Comparison of ENCODE assay signal across 11 cellular contexts in genomic region chr7:129367349-129367699, GRCh38.
A peak's percentile ranks its signal among the peaks of the same experiment; 100 is the strongest.
DNase-seq lines count a peak whose midpoint lies in the region; ATAC-seq, FAIRE-seq and TF ChIP-seq lines count a peak whose summit lies in the region.
"Had no signal": no experiment of that assay in that cellular context is flagged by ENCODE, and none has a peak within 500 bp of the region (broad histone marks: within the 10 kb centered on the region; RNA-seq: fewer than 3 reads in every experiment).

No MANE protein-coding gene starts in this region.

- TF ChIP-seq EP300 in GM12878 (IDR thresholded peaks at IDR 0.05; ENCODE audit: borderline replicate concordance in 1 of 2, control insufficient read depth in 1 of 2, low read depth in 2 of 2, low read length in 2 of 2) = no peak

- H3K9me3 Mint-ChIP-seq in Calu3 (ENCODE audit: low read depth, unreplicated experiment) (no peaks in the 10 kb centered on the region), progenitor cell of endocrine pancreas (ENCODE audit: low read depth) (no peaks in the 10 kb centered on the region)
- no peaks in the 10 kb centered on the region for H3K9me3 Mint-ChIP-seq in naive thymus-derived CD4-positive, alpha-beta T cell

- H3K36me3 Mint-ChIP-seq in Calu3 (ENCODE audit: insufficient read depth, unreplicated experiment) (peaks cover 22% of the 10 kb centered on the region), progenitor cell of endocrine pancreas (ENCODE audit: insufficient read depth) (no peaks in the 10 kb centered on the region)
- H3K36me3 Mint-ChIP-seq in naive thymus-derived CD4-positive, alpha-beta T cell = no peaks in the 10 kb centered on the region

- no TSS peak for BruUV-seq in Calu3 (replicated peaks; lab: Mats Ljungman, UMichigan)
- BruUV-seq in GM12878 (replicated peaks; lab: Mats Ljungman, UMichigan) = no TSS peak

- 0 out of 2 replicates have a peak overlapping the region, but pooled peaks have one; percentile 31 for H3K4me2 ChIP-seq in GM12878 (ENCODE audit: control insufficient read depth, insufficient read depth)

- no peak overlapping the region for H3K27ac ChIP-seq in GM12878 (ENCODE audit: control insufficient read depth, insufficient read depth)
- no peak overlapping the region for H3K27ac ChIP-seq in naive thymus-derived CD4-positive, alpha-beta T cell (ENCODE audit: low read depth, low read length)
- H3K27ac ChIP-seq: BLaER1 had no signal

- H3K79me2 ChIP-seq in GM12878 (ENCODE audit: control insufficient read depth, insufficient read depth, low read length) = no peaks in the 10 kb centered on the region; the same call in 1 of the 2 replicates

- WGBS in GM12878 (ENCODE audit: insufficient coverage, insufficient replicate concordance, low lambda C conversion rate, missing lambda C conversion rate) = 63% methylated on average over 1 of the region's 1 CpG

- H3K27me3 Mint-ChIP-seq in Calu3 (ENCODE audit: unreplicated experiment) = no peaks in the 10 kb centered on the region
- no peaks in the 10 kb centered on the region for H3K27me3 Mint-ChIP-seq in naive thymus-derived CD4-positive, alpha-beta T cell
- H3K27me3 Mint-ChIP-seq in progenitor cell of endocrine pancreas = no peaks in the 10 kb centered on the region

- POLR2A ChIA-PET in GM12878 (lab: Charles Lee) = interaction anchor here (0.9 to 4.3 kb wide), 8 partner anchors 10 to 435 kb away, joined by 3 to 27 read pairs (median 4); partner anchors contain the start of gene STRIP2
- POLR2A ChIA-PET in naive thymus-derived CD4-positive, alpha-beta T cell (lab: Charles Lee) = interaction anchor here (0.9 to 1.1 kb wide), 2 partner anchors 10 to 31 kb away, joined by 3 read pairs; no protein-coding TSS in a partner anchor

- peak overlapping the region; percentile 54; the same call in 1 of the 2 replicates for H2AFZ ChIP-seq in GM12878 (ENCODE audit: control insufficient read depth, low read depth, low read length)

- SMC1A ChIA-PET in GM12878 (lab: Charles Lee; ENCODE audit: uncharacterized antibody, unreplicated experiment) = interaction anchor here (0.5 to 18.3 kb wide), 31 partner anchors 7 to 643 kb away, joined by 3 to 451 read pairs (median 7); partner anchors contain the start of gene STRIP2

- DNase-seq in Calu3 (no peak), GM12878 (ENCODE audit: low read depth, low spot score) (no peak), progenitor cell of endocrine pancreas (ENCODE audit: low spot score, unreplicated experiment) (no peak), NCI-H1048 (lab: John Stamatoyannopoulos, UW) (no peak)
- no peak for DNase-seq in naive thymus-derived CD4-positive, alpha-beta T cell

- H3K36me3 ChIP-seq in GM12878 (ENCODE audit: control insufficient read depth in 2 of 2, insufficient read depth in 2 of 2, low read length in 1 of 2) = no peaks in the 10 kb centered on the region
- no peaks in the 10 kb centered on the region for H3K36me3 ChIP-seq in naive thymus-derived CD4-positive, alpha-beta T cell (ENCODE audit: control insufficient read depth in 2 of 3, insufficient read depth in 3 of 3, low read length in 3 of 3)
- H3K36me3 ChIP-seq: BLaER1, cardiac muscle cell had no signal

- H3K4me3 Mint-ChIP-seq in Calu3 (ENCODE audit: low read depth, unreplicated experiment) (peak overlapping the region; percentile 74), progenitor cell of endocrine pancreas (ENCODE audit: low read depth) (no peak overlapping the region)
- peak overlapping the region in 2 of 10 donors; percentile 53 to 88 for H3K4me3 Mint-ChIP-seq in naive thymus-derived CD4-positive, alpha-beta T cell

- TF ChIP-seq POLR2A in GM12878 (IDR thresholded peaks at IDR 0.05; ENCODE audit: low read depth, low read length) (no peak), GM18505 (IDR thresholded peaks at IDR 0.05; ENCODE audit: borderline replicate concordance, extremely low read depth, insufficient read depth, insufficient read length) (no peak)

- no peaks in the 10 kb centered on the region for H4K20me1 ChIP-seq in GM12878 (ENCODE audit: control insufficient read depth, insufficient read depth)

- peak; percentile 69 for FAIRE-seq in GM12878 (lab: Jason Lieb, UNC)

- no peak for TF ChIP-seq CTCF in Calu3 (IDR thresholded peaks at IDR 0.05; ENCODE audit: unreplicated experiment)
- TF ChIP-seq CTCF in GM12878 (IDR thresholded peaks at IDR 0.05 in 2 of 3, conservative IDR thresholded peaks at IDR 0.05 in 1 of 3; ENCODE audit: control insufficient read depth in 2 of 3, extremely low read depth in 1 of 3, insufficient read depth in 1 of 3, low read depth in 3 of 3, low read length in 3 of 3) = no peak
- TF ChIP-seq CTCF in progenitor cell of endocrine pancreas (IDR thresholded peaks at IDR 0.05; ENCODE audit: unreplicated experiment) = no peak

- H3K4me1 ChIP-seq in GM12878 (ENCODE audit: control insufficient read depth, insufficient read depth, low read length) = peaks cover 10% of the 10 kb centered on the region; the same call in 1 of the 2 replicates
- H3K4me1 ChIP-seq in naive thymus-derived CD4-positive, alpha-beta T cell (ENCODE audit: control insufficient read depth in 2 of 2, insufficient read depth in 2 of 2, low read length in 2 of 2) = peaks cover 8% of the 10 kb centered on the region in 2 donors

- H3K9ac ChIP-seq in GM12878 (ENCODE audit: control insufficient read depth, insufficient read depth, low read length) = no peak overlapping the region
- H3K9ac ChIP-seq: BLaER1 had no signal

- intact Hi-C loops in Calu3 (cut with micrococcal nuclease; ENCODE audit: unreplicated experiment) (loop anchor here (1.0 to 10.0 kb wide), 3 partner anchors 105 to 275 kb away; partner anchors contain the start of gene AHCYL2), GM12878 (cut with micrococcal nuclease; ENCODE audit: unreplicated experiment) (loop anchor here (1.0 to 5.0 kb wide), 4 partner anchors 24 to 460 kb away; no protein-coding TSS in a partner anchor)
- intact Hi-C loops in naive thymus-derived CD4-positive, alpha-beta T cell (cut with micrococcal nuclease) = loop anchor here (1.0 to 5.0 kb wide), 12 partner anchors 9 to 644 kb away; partner anchors contain the start of gene STRIP2 (in 2 of the 2)

- no peak overlapping the region; the same call in 1 of the 2 replicates for H3K4me3 ChIP-seq in GM12878
- H3K4me3 ChIP-seq in naive thymus-derived CD4-positive, alpha-beta T cell (ENCODE audit: low read length) = no peak overlapping the region
- H3K4me3 ChIP-seq: BLaER1, cardiac muscle cell, mucosa of descending colon had no signal

- no peak for TF ChIP-seq RAD21 in GM12878 (IDR thresholded peaks at IDR 0.05; ENCODE audit: insufficient read depth, low read depth, low read length)

- no peaks in the 10 kb centered on the region for H3K9me3 ChIP-seq in GM12878 (replicated peaks; ENCODE audit: control insufficient read depth, insufficient read depth, low read length)
- no peaks in the 10 kb centered on the region for H3K9me3 ChIP-seq in naive thymus-derived CD4-positive, alpha-beta T cell (ENCODE audit: control insufficient read depth in 2 of 3, low read length in 3 of 3)
- H3K9me3 ChIP-seq: BLaER1, mucosa of descending colon had no signal

- H3K27me3 ChIP-seq in GM12878 (replicated peaks in 1 of 2; ENCODE audit: control insufficient read depth in 2 of 2, insufficient read depth in 2 of 2, low read length in 1 of 2) = no peaks in the 10 kb centered on the region
- no peaks in the 10 kb centered on the region for H3K27me3 ChIP-seq in naive thymus-derived CD4-positive, alpha-beta T cell (ENCODE audit: control insufficient read depth in 2 of 2, insufficient read depth in 2 of 2, low read length in 2 of 2)
- H3K27me3 ChIP-seq: BLaER1, cardiac muscle cell had no signal

- H3K27ac Mint-ChIP-seq in Calu3 (ENCODE audit: unreplicated experiment) (peak overlapping the region; percentile 87), progenitor cell of endocrine pancreas (no peak overlapping the region)
- peak overlapping the region in 5 of 9 donors; percentile 15 to 91 (median 25) for H3K27ac Mint-ChIP-seq in naive thymus-derived CD4-positive, alpha-beta T cell

- H3K4me1 Mint-ChIP-seq in Calu3 (ENCODE audit: low read depth, unreplicated experiment) (peaks cover 29% of the 10 kb centered on the region), progenitor cell of endocrine pancreas (ENCODE audit: low read depth) (peaks cover 21% of the 10 kb centered on the region)
- H3K4me1 Mint-ChIP-seq in naive thymus-derived CD4-positive, alpha-beta T cell = peaks cover 10 to 44% (median 16%) of the 10 kb centered on the region in 7 donors

- RAD21 ChIA-PET in GM12878 (lab: Charles Lee; ENCODE audit: unreplicated experiment) = interaction anchor here (0.6 to 16.7 kb wide), 40 partner anchors 8 to 686 kb away, joined by 3 to 333 read pairs (median 8); partner anchors contain the start of genes AHCYL2, NRF1 and STRIP2

- ATAC-seq in HG03097 (IDR thresholded peaks at IDR 0.05; ENCODE audit: low FRiP score, unreplicated experiment) (peak; percentile 9), GM12878 (no peak), HG03139 (IDR thresholded peaks at IDR 0.05; ENCODE audit: unreplicated experiment) (no peak), GM18505 (IDR thresholded peaks at IDR 0.05; ENCODE audit: unreplicated experiment) (no peak)
- no peak for ATAC-seq in naive thymus-derived CD4-positive, alpha-beta T cell

- CTCF ChIA-PET in Calu3 (lab: Charles Lee) (interaction anchor here (0.9 to 4.3 kb wide), 17 partner anchors 10 to 462 kb away, joined by 3 to 88 read pairs (median 5); partner anchors contain the start of genes AHCYL2 and STRIP2), GM12878 (lab: Yijun Ruan, JAX) (interaction anchor here (0.6 to 16.9 kb wide), 54 partner anchors 8 to 717 kb away, joined by 3 to 561 read pairs (median 5); partner anchors contain the start of genes AHCYL2 and STRIP2)
- CTCF ChIA-PET in naive thymus-derived CD4-positive, alpha-beta T cell (lab: Charles Lee) = interaction anchor here (0.7 to 5.2 kb wide), 24 partner anchors 8 to 645 kb away, joined by 3 to 67 read pairs (median 5); no protein-coding TSS in a partner anchor

- in situ Hi-C loops in GM12878 (cut with MboI) = loop anchor here (5.0 to 10.0 kb wide), 3 partner anchors 95 to 647 kb away; no protein-coding TSS in a partner anchor

TF ChIP-seq in GM12878, 131 proteins besides CTCF, POLR2A, EP300 and RAD21:
- TF ChIP-seq RCOR1 (conservative IDR thresholded peaks at IDR 0.05; ENCODE audit: low read depth, low read length) = no peak
- 0 out of 2 replicates have a peak, but pooled peaks have one; percentile 0 for TF ChIP-seq NFIC (IDR thresholded peaks at IDR 0.05; ENCODE audit: low read depth, low read length)
TF ChIP-seq in GM12878: peak in this region for 1.
